In genomic region chr2:9964334-9964980, GRCh38 we compare ENCODE assay signal across 1 cellular context.
TF ChIP-seq lines count a peak whose summit lies in the region.

No MANE protein-coding gene starts in this region.

TF ChIP-seq in HepG2, 621 proteins besides CTCF, POLR2A, EP300 and RAD21:
- no peak for TF ChIP-seq KDM3A (CRISPR knock-in tag; IDR thresholded peaks at IDR 0.05; ENCODE audit: low read depth)
- TF ChIP-seq ATF1 (CRISPR knock-in tag; IDR thresholded peaks at IDR 0.05): no peak
- no peak for TF ChIP-seq ZNF710 (CRISPR knock-in tag; IDR thresholded peaks at IDR 0.05; ENCODE audit: borderline replicate concordance)
- no peak for TF ChIP-seq ZNF138 (CRISPR knock-in tag; IDR thresholded peaks at IDR 0.05; ENCODE audit: low read depth)
- TF ChIP-seq ZNF275 (CRISPR knock-in tag; IDR thresholded peaks at IDR 0.05; ENCODE audit: borderline replicate concordance): no peak
- no peak for TF ChIP-seq ZNF615 (CRISPR knock-in tag; IDR thresholded peaks at IDR 0.05; ENCODE audit: borderline replicate concordance)
- TF ChIP-seq ELF3 (CRISPR knock-in tag; IDR thresholded peaks at IDR 0.05): no peak
- TF ChIP-seq NR2F6 (IDR thresholded peaks at IDR 0.05): no peak
- TF ChIP-seq NR2F6 (CRISPR knock-in tag; IDR thresholded peaks at IDR 0.05): no peak
- TF ChIP-seq IKZF4 (CRISPR knock-in tag; IDR thresholded peaks at IDR 0.05; ENCODE audit: borderline replicate concordance, low read depth, not compliant biosample characterization): no peak
- no peak for TF ChIP-seq GPN1 (CRISPR knock-in tag; IDR thresholded peaks at IDR 0.05; ENCODE audit: borderline replicate concordance)
- TF ChIP-seq ZNF333 (CRISPR knock-in tag; IDR thresholded peaks at IDR 0.05; ENCODE audit: borderline replicate concordance): no peak
- TF ChIP-seq PCBP1 (IDR thresholded peaks at IDR 0.05; ENCODE audit: borderline replicate concordance, low read depth, low read length): no peak
- no peak for TF ChIP-seq SUZ12 (IDR thresholded peaks at IDR 0.05; ENCODE audit: low read depth, low read length)
- TF ChIP-seq ZNF256 (CRISPR knock-in tag; conservative IDR thresholded peaks at IDR 0.05): no peak
TF ChIP-seq in HepG2: peak in this region for 0.
